ENCODE assay signal across 18 cellular contexts in genomic region chr1:172977296-172978027, GRCh38.
DNase-seq lines count a peak whose midpoint lies in the region; ATAC-seq and TF ChIP-seq lines count a peak whose summit lies in the region.
"Had no signal": no experiment of that assay in that cellular context is flagged by ENCODE, and none has a peak within 500 bp of the region (broad histone marks: within the 10 kb centered on the region; RNA-seq: fewer than 3 reads in every experiment).

No MANE protein-coding gene starts in this region.

- DNase-seq in AG10803 (ENCODE audit: low read depth) (peak; percentile 69), GM20000 (ENCODE audit: low spot score) (peak; percentile 15), NOMO-1 treated with DMSO at 0.1 percent for 48 hours (lab: John Stamatoyannopoulos, UW; ENCODE audit: unreplicated experiment) (peak; percentile 65), foreskin fibroblast (peak; percentile 72 to 73), left cardiac atrium (no peak), substantia nigra (lab: John Stamatoyannopoulos, UW) (no peak), NCI-H748 (lab: John Stamatoyannopoulos, UW; ENCODE audit: unreplicated experiment) (no peak), NCI-H1092 (lab: John Stamatoyannopoulos, UW) (no peak)
- DNase-seq: activated CD4-positive, alpha-beta memory T cell treated with anti-CD3 and anti-CD28 coated beads for 36 hours; aorta; dermis blood vessel endothelial cell; DMS 273 treated with DMSO at 0.1 percent for 48 hours; gastrocnemius medialis; NCI-H1105 treated with DMSO at 0.1 percent for 48 hours; NCI-H446 treated with DMSO at 0.1 percent for 48 hours; psoas muscle; upper lobe of left lung had no signal

- intact Hi-C loops in left cardiac atrium (cut with DNase I) = no loop called here

- no peak overlapping the region for H3K27ac ChIP-seq in substantia nigra (ENCODE audit: low read depth, low read length, poor library complexity, severe bottlenecking)
- H3K27ac ChIP-seq: gastrocnemius medialis, psoas muscle, upper lobe of left lung had no signal

- H3K4me3 ChIP-seq in AG10803 (ENCODE audit: low read length) (no peak overlapping the region), foreskin fibroblast (ENCODE audit: low read depth in 1 of 2, low read length in 2 of 2) (no peak overlapping the region)
- H3K4me3 ChIP-seq: gastrocnemius medialis, psoas muscle, upper lobe of left lung had no signal

- ATAC-seq in left cardiac atrium = no peak
- ATAC-seq: activated T-helper 17 cell treated with anti-CD3 and anti-CD28 coated beads, Interleukin-2, amount 50 U/mL, for 72 hours; gastrocnemius medialis; psoas muscle had no signal

- TF ChIP-seq CTCF in AG10803 (conservative IDR thresholded peaks at IDR 0.05; ENCODE audit: low read length) = no peak
- no peak for TF ChIP-seq CTCF in GM20000 (IDR thresholded peaks at IDR 0.05; ENCODE audit: extremely low read depth, missing control alignments)
- no peak for TF ChIP-seq CTCF in foreskin fibroblast (IDR thresholded peaks at IDR 0.05; ENCODE audit: low read depth, low read length)

Comparison
In these comparisons a context has a peak if more than half of its experiments do, and no peak if none do; other contexts are left out.
1. DNase-seq: peak in AG10803 (single experiment), GM20000 (single experiment), NOMO-1 treated with DMSO at 0.1 percent for 48 hours (single experiment) and foreskin fibroblast (2 of 2); none in left cardiac atrium (single experiment), substantia nigra (0 of 49), NCI-H748 (single experiment) and NCI-H1092 (single experiment).